ENCODE assay signal across 8 cellular contexts in genomic region chr12:132761032-132761910, GRCh38. TPM values are rescaled to one million over a fixed set of nuclear protein-coding genes. Genes with fewer than 3 reads are reported as not detected.
DNase-seq lines count a peak whose midpoint lies in the region; ATAC-seq and TF ChIP-seq lines count a peak whose summit lies in the region.

Gene ANKLE2, minus strand, starts transcription at chr12:132761832. Its CDS starts 34 bp downstream, at chr12:132761798.

- H3K4me1 Mint-ChIP-seq in immature natural killer cell, result peaks cover 23 to 38% of the 10 kb centered on the region in 2 donors

- peaks cover 8 to 16% (median 8%) of the 10 kb centered on the region in 3 donors for H3K27me3 Mint-ChIP-seq in immature natural killer cell (ENCODE audit: low read depth in 3 of 3)

- H3K4me3 Mint-ChIP-seq in immature natural killer cell, result peak within 1 kb of the TSS; percentile 87 to 96 (median 93)

- TF ChIP-seq CTCF in VCaP (conservative IDR thresholded peaks at IDR 0.05), result no peak

- no peaks in the 10 kb centered on the region for H3K9me3 Mint-ChIP-seq in immature natural killer cell

- in situ Hi-C loops in G401 (cut with HindIII; ENCODE audit: low sequenced_read_pairs) (no loop called here), T47D (cut with HindIII; ENCODE audit: low pct_unique_long_range_greater_than_20kb, low sequenced_read_pairs) (no loop called here)

- H3K36me3 Mint-ChIP-seq in immature natural killer cell, result peaks cover 0 to 7% (median 3%) of the 10 kb centered on the region in 3 donors

- peak within 1 kb of the TSS; percentile 98 for H3K27ac ChIP-seq in KOPT-K1 (ENCODE audit: low read depth, low read length, poor library complexity, severe bottlenecking)
- peak within 1 kb of the TSS; percentile 97 for H3K27ac ChIP-seq in VCaP

- H3K27ac Mint-ChIP-seq in immature natural killer cell, result peak within 1 kb of the TSS; percentile 93 to 99 (median 95)

- H3K36me3 ChIP-seq in KOPT-K1 (ENCODE audit: insufficient read depth, low read length), result peaks cover 41% of the 10 kb centered on the region

- H3K9me3 ChIP-seq in KOPT-K1 (ENCODE audit: insufficient read depth, low read length, poor library complexity, severe bottlenecking), result no peaks in the 10 kb centered on the region

- DNase-seq in G401 (ENCODE audit: low spot score), result no peak
- DNase-seq in T47D (ENCODE audit: low read depth in 1 of 2, low spot score in 1 of 2), result peak; percentile 53 to 72
- DNase-seq in immature natural killer cell, result peak; percentile 57 to 68 (median 66)
- peak; percentile 63 to 73 (median 69) for DNase-seq in stimulated activated CD4-positive, alpha-beta T cell treated with anti-CD3 and anti-CD28 coated beads, Interleukin-12 subunit alpha, Interleukin-12 subunit beta, amount 100 ng/mL, for 48 hours (ENCODE audit: low read depth in 2 of 3, low spot score in 1 of 3)
- no peak for DNase-seq in NCI-H187 treated with DMSO at 0.1 percent for 48 hours (lab: John Stamatoyannopoulos, UW)

- peak; percentile 37 for ATAC-seq in GM21737 (IDR thresholded peaks at IDR 0.05; ENCODE audit: unreplicated experiment)

RNA-seq across cellular contexts. Expression of gene ANKLE2, which starts in this region (rescaled TPM):
- total RNA-seq in G401 (2014; rRNA removed; shearing (Covaris generic)), result 27.9 and 34.3 TPM in 2 replicates
- polyA plus RNA-seq in immature natural killer cell, result 10 to 100 TPM; 14.4 to 26.7 (median 22.3) TPM

Comparison
In these comparisons a context has a peak if more than half of its experiments do, and no peak if none do; other contexts are left out.
1. DNase-seq: peak in T47D (2 of 2), immature natural killer cell (3 of 3) and stimulated activated CD4-positive, alpha-beta T cell treated with anti-CD3 and anti-CD28 coated beads, Interleukin-12 subunit alpha, Interleukin-12 subunit beta, amount 100 ng/mL, for 48 hours (3 of 3); none in G401 (single experiment) and NCI-H187 treated with DMSO at 0.1 percent for 48 hours (single experiment).